19 cellular contexts compared by ENCODE assay signal in genomic region chr13:80123945-80124344, GRCh38.
A peak's percentile ranks its signal among the peaks of the same experiment; 100 is the strongest.
DNase-seq lines count a peak whose midpoint lies in the region; ATAC-seq, FAIRE-seq and TF ChIP-seq lines count a peak whose summit lies in the region.
"Had no signal": no experiment of that assay in that cellular context is flagged by ENCODE, and none has a peak within 500 bp of the region (broad histone marks: within the 10 kb centered on the region; RNA-seq: fewer than 3 reads in every experiment).

No MANE protein-coding gene starts in this region.

- no peak overlapping the region for H3K9ac ChIP-seq in astrocyte (ENCODE audit: low read length)
- H3K9ac ChIP-seq: BLaER1 had no signal

- H3K36me3 Mint-ChIP-seq in GM23338 (ENCODE audit: low read depth): no peaks in the 10 kb centered on the region
- H3K36me3 Mint-ChIP-seq in astrocyte (ENCODE audit: low read depth, unreplicated experiment): no peaks in the 10 kb centered on the region
- H3K36me3 Mint-ChIP-seq: CD14-positive monocyte; CD4-positive, alpha-beta memory T cell had no signal

- no peak overlapping the region; the same call in 1 of the 2 replicates for H3K27ac Mint-ChIP-seq in GM23338
- peak overlapping the region; percentile 88 for H3K27ac Mint-ChIP-seq in astrocyte (ENCODE audit: unreplicated experiment)
- H3K27ac Mint-ChIP-seq: CD14-positive monocyte; CD4-positive, alpha-beta memory T cell had no signal

- no peaks in the 10 kb centered on the region for H3F3A ChIP-seq in GM23338 (replicated peaks; ENCODE audit: low read depth)

- DNase-seq in GM23338 (ENCODE audit: low spot score) (no peak), astrocyte (ENCODE audit: low read depth) (no peak), left colon (no peak), mucosa of descending colon (no peak), GDM1 (lab: John Stamatoyannopoulos, UW) (no peak), GF-D8 (lab: John Stamatoyannopoulos, UW) (no peak), H7 (no peak)
- no peak for DNase-seq in activated CD8-positive, alpha-beta memory T cell treated with anti-CD3 and anti-CD28 coated beads for 24 hours
- DNase-seq: 8988T; CD4-positive, alpha-beta memory T cell; DMS153; DMS79 had no signal

- no peak overlapping the region for H3K4me3 Mint-ChIP-seq in GM23338
- no peak overlapping the region for H3K4me3 Mint-ChIP-seq in astrocyte (ENCODE audit: unreplicated experiment)
- H3K4me3 Mint-ChIP-seq: CD14-positive monocyte; CD4-positive, alpha-beta memory T cell had no signal

- H3K27me3 ChIP-seq in GM23338 (ENCODE audit: insufficient read depth) (no peaks in the 10 kb centered on the region), astrocyte (ENCODE audit: insufficient read depth, low read length) (no peaks in the 10 kb centered on the region), H7 (ENCODE audit: control insufficient read depth, insufficient read depth, low read length) (no peaks in the 10 kb centered on the region)
- H3K27me3 ChIP-seq: BLaER1 had no signal

- H3K4me1 Mint-ChIP-seq in GM23338: peaks cover 19% of the 10 kb centered on the region
- peaks cover 19% of the 10 kb centered on the region for H3K4me1 Mint-ChIP-seq in astrocyte (ENCODE audit: low read depth, unreplicated experiment)
- H3K4me1 Mint-ChIP-seq: CD14-positive monocyte; CD4-positive, alpha-beta memory T cell had no signal

- TF ChIP-seq CTCF in GM23338 (conservative IDR thresholded peaks at IDR 0.05; ENCODE audit: low read depth in 2 of 2) (no peak), astrocyte (IDR thresholded peaks at IDR 0.05; ENCODE audit: insufficient read depth, low read depth, low read length) (no peak), mucosa of descending colon (IDR thresholded peaks at IDR 0.05) (no peak)

- intact Hi-C loops in left colon (cut with DNase I, micrococcal nuclease): no loop called here
- intact Hi-C loops in mucosa of descending colon (cut with DNase I, micrococcal nuclease): no loop called here

- peak overlapping the region; percentile 43; the same call in 1 of the 2 replicates for H2AFZ ChIP-seq in GM23338
- H2AFZ ChIP-seq in astrocyte (ENCODE audit: low read depth, low read length): no peak overlapping the region

- H3K9me3 Mint-ChIP-seq in GM23338 (no peaks in the 10 kb centered on the region), astrocyte (ENCODE audit: unreplicated experiment) (no peaks in the 10 kb centered on the region)

- H3K4me2 ChIP-seq in GM23338: no peak overlapping the region
- H3K4me2 ChIP-seq in astrocyte (ENCODE audit: low read length): no peak overlapping the region
- H3K4me2 ChIP-seq: BLaER1 had no signal

- H3K79me2 ChIP-seq in GM23338 (replicated peaks; ENCODE audit: insufficient read depth): no peaks in the 10 kb centered on the region
- H3K79me2 ChIP-seq in astrocyte (ENCODE audit: insufficient read depth, low read length): no peaks in the 10 kb centered on the region

- H3K4me3 ChIP-seq in GM23338: no peak overlapping the region
- no peak overlapping the region for H3K4me3 ChIP-seq in astrocyte (ENCODE audit: insufficient read depth, low read depth, low read length)
- H3K4me3 ChIP-seq in mucosa of descending colon: no peak overlapping the region
- H3K4me3 ChIP-seq in H7 (ENCODE audit: insufficient read depth, low read depth, low read length): no peak overlapping the region
- H3K4me3 ChIP-seq: BLaER1, GM12878, HAP-1, K562 had no signal

- H3K4me1 ChIP-seq in GM23338 (ENCODE audit: insufficient read depth) (peaks cover 22% of the 10 kb centered on the region), astrocyte (ENCODE audit: insufficient read depth, low read length) (no peaks in the 10 kb centered on the region), mucosa of descending colon (ENCODE audit: low read depth) (no peaks in the 10 kb centered on the region)
- H3K4me1 ChIP-seq: BLaER1, HAP-1 had no signal

- no peaks in the 10 kb centered on the region for H3K9me3 ChIP-seq in astrocyte (ENCODE audit: insufficient read depth, low read depth, low read length)
- H3K9me3 ChIP-seq in mucosa of descending colon: no peaks in the 10 kb centered on the region
- H3K9me3 ChIP-seq: BLaER1, HAP-1 had no signal

- H3K27me3 Mint-ChIP-seq in GM23338 (ENCODE audit: insufficient read depth, low read depth, poor library complexity): no peaks in the 10 kb centered on the region
- no peaks in the 10 kb centered on the region for H3K27me3 Mint-ChIP-seq in astrocyte (ENCODE audit: low read depth, unreplicated experiment)
- H3K27me3 Mint-ChIP-seq: CD4-positive, alpha-beta memory T cell had no signal

- FAIRE-seq in astrocyte (lab: Jason Lieb, UNC): no peak
- FAIRE-seq: GM12878, H1, K562 had no signal

- no peaks in the 10 kb centered on the region for H3K9me2 ChIP-seq in GM23338 (ENCODE audit: insufficient read depth)

- H3K36me3 ChIP-seq in GM23338 (ENCODE audit: insufficient read depth) (no peaks in the 10 kb centered on the region), astrocyte (ENCODE audit: insufficient read depth, low read length) (no peaks in the 10 kb centered on the region), mucosa of descending colon (ENCODE audit: low read depth) (no peaks in the 10 kb centered on the region), H7 (replicated peaks; ENCODE audit: control insufficient read depth, insufficient read depth, low read length) (no peaks in the 10 kb centered on the region)
- H3K36me3 ChIP-seq: BLaER1, HAP-1 had no signal

- H3K27ac ChIP-seq in GM23338 (ENCODE audit: low read depth) (no peak overlapping the region), astrocyte (ENCODE audit: low read depth, low read length) (no peak overlapping the region)
- H3K27ac ChIP-seq: BLaER1, HL-60 had no signal

- no peaks in the 10 kb centered on the region for H4K20me1 ChIP-seq in GM23338 (replicated peaks; ENCODE audit: insufficient read depth)
- no peaks in the 10 kb centered on the region for H4K20me1 ChIP-seq in astrocyte (ENCODE audit: insufficient read depth, low read length)
- H4K20me1 ChIP-seq: BLaER1 had no signal

- ATAC-seq in GM23338 (no peak), left colon (peak; percentile 67), mucosa of descending colon (peak; percentile 57)
- ATAC-seq: GM12878, K562 had no signal

TF ChIP-seq in GM23338, 12 proteins besides CTCF, POLR2A, EP300 and RAD21 (continues in another document):
- no peak for TF ChIP-seq ZNF114 (CRISPR knock-in tag; IDR thresholded peaks at IDR 0.05)
- TF ChIP-seq POLR2AphosphoS5 (IDR thresholded peaks at IDR 0.05; ENCODE audit: low read depth): no peak
- no peak for TF ChIP-seq CREB1 (CRISPR knock-in tag; IDR thresholded peaks at IDR 0.05; ENCODE audit: low read depth)
- no peak for TF ChIP-seq NANOG (IDR thresholded peaks at IDR 0.05; ENCODE audit: borderline replicate concordance)
- TF ChIP-seq EZH2 (IDR thresholded peaks at IDR 0.05; ENCODE audit: low read depth, unreplicated experiment): no peak
- TF ChIP-seq ETS1 (IDR thresholded peaks at IDR 0.05): no peak
